8 cellular contexts compared by ENCODE assay signal in genomic region chr9:14692918-14693861, GRCh38. TPM values are rescaled to one million over a fixed set of nuclear protein-coding genes. Genes with fewer than 3 reads are reported as not detected.
DNase-seq lines count a peak whose midpoint lies in the region; ATAC-seq and TF ChIP-seq lines count a peak whose summit lies in the region.

ZDHHC21 (minus strand) TSS chr9:14693432; CDS start chr9:14674340, 19,092 bp downstream.

- H2AFZ ChIP-seq in Karpas-422 (ENCODE audit: low read length) = peak within 1 kb of the TSS; percentile 80
- peak within 1 kb of the TSS; percentile 97 for H2AFZ ChIP-seq in hepatocyte

- H3K27me3 ChIP-seq in Karpas-422 (ENCODE audit: low read length) (no peaks in the 10 kb centered on the region), ascending aorta (no peaks in the 10 kb centered on the region), hepatocyte (no peaks in the 10 kb centered on the region), aorta (ENCODE audit: control insufficient read depth in 1 of 2, insufficient read depth in 2 of 2, low read length in 1 of 2) (no peaks in the 10 kb centered on the region)

- peaks cover 48% of the 10 kb centered on the region for H3K4me1 ChIP-seq in Karpas-422 (ENCODE audit: low read length)
- H3K4me1 ChIP-seq in ascending aorta = peaks cover 0 to 6% of the 10 kb centered on the region in 2 donors
- no peaks in the 10 kb centered on the region for H3K4me1 ChIP-seq in hepatocyte (ENCODE audit: insufficient read depth)
- peaks cover 0 to 4% of the 10 kb centered on the region in 2 donors for H3K4me1 ChIP-seq in aorta (ENCODE audit: control insufficient read depth in 1 of 2, insufficient read depth in 2 of 2, low read length in 2 of 2)

- peak within 1 kb of the TSS; percentile 91 for H3K4me2 ChIP-seq in Karpas-422 (ENCODE audit: low read depth, low read length, poor library complexity, severe bottlenecking)
- H3K4me2 ChIP-seq in hepatocyte = peak within 1 kb of the TSS; percentile 96

- peaks cover 3% of the 10 kb centered on the region; the same call in 1 of the 2 replicates for H4K20me1 ChIP-seq in Karpas-422 (ENCODE audit: insufficient read depth, low read depth, low read length)
- no peaks in the 10 kb centered on the region for H4K20me1 ChIP-seq in hepatocyte (ENCODE audit: insufficient read depth, poor library complexity, severe bottlenecking)

- peak within 1 kb of the TSS; percentile 94 for H3K27ac ChIP-seq in Karpas-422 (ENCODE audit: low read length)
- H3K27ac ChIP-seq in ascending aorta = peak within 1 kb of the TSS; percentile 31 to 35
- H3K27ac ChIP-seq in hepatocyte = peak within 1 kb of the TSS; percentile 77
- no peak within 1 kb of the TSS for H3K27ac ChIP-seq in aorta (ENCODE audit: low read depth in 1 of 2, low read length in 2 of 2)

- peaks cover 18% of the 10 kb centered on the region for H3K36me3 ChIP-seq in Karpas-422 (ENCODE audit: insufficient read depth, low read length)
- peaks cover 2 to 13% of the 10 kb centered on the region in 2 donors for H3K36me3 ChIP-seq in ascending aorta
- H3K36me3 ChIP-seq in hepatocyte (replicated peaks; ENCODE audit: insufficient read depth, low read depth) = no peaks in the 10 kb centered on the region
- no peaks in the 10 kb centered on the region for H3K36me3 ChIP-seq in aorta (ENCODE audit: control insufficient read depth in 1 of 2, insufficient read depth in 2 of 2, low read length in 1 of 2)

- H3K9me2 ChIP-seq in Karpas-422 (replicated peaks; ENCODE audit: insufficient read depth, low read length) (no peaks in the 10 kb centered on the region), hepatocyte (replicated peaks; ENCODE audit: insufficient read depth) (no peaks in the 10 kb centered on the region)

- ATAC-seq in GM21786 (IDR thresholded peaks at IDR 0.05; ENCODE audit: unreplicated experiment) (peak; percentile 74), aorta (ENCODE audit: low FRiP score) (peak; percentile 94)

- H3K79me2 ChIP-seq in Karpas-422 (ENCODE audit: low read length) = peaks cover 49% of the 10 kb centered on the region
- H3K79me2 ChIP-seq in hepatocyte = peaks cover 32% of the 10 kb centered on the region

- peak; percentile 35 for DNase-seq in GF-D8 (lab: John Stamatoyannopoulos, UW)
- DNase-seq in Karpas-422 = peak; percentile 87
- peak; percentile 14 to 67 (median 25) for DNase-seq in T-helper 1 cell
- peak; percentile 9 to 79 for DNase-seq in ascending aorta (ENCODE audit: low spot score in 2 of 2)
- DNase-seq in hepatocyte (ENCODE audit: low spot score) = peak; percentile 77
- no peak for DNase-seq in renal cortical epithelial cell (ENCODE audit: low read depth)
- DNase-seq in aorta = peak; percentile 85 to 92

- H3K9me3 ChIP-seq in Karpas-422 (ENCODE audit: low read length) (no peaks in the 10 kb centered on the region), ascending aorta (no peaks in the 10 kb centered on the region), hepatocyte (ENCODE audit: low read depth) (no peaks in the 10 kb centered on the region), aorta (ENCODE audit: control insufficient read depth, low read length) (no peaks in the 10 kb centered on the region)

- H3K4me3 ChIP-seq in Karpas-422 (ENCODE audit: low read length) (peak within 1 kb of the TSS; percentile 93), ascending aorta (peak within 1 kb of the TSS; percentile 90 to 95), hepatocyte (peak within 1 kb of the TSS; percentile 44), aorta (ENCODE audit: low read length in 2 of 2) (peak within 1 kb of the TSS; percentile 54 to 96)

- WGBS in hepatocyte (ENCODE audit: low lambda C conversion rate, missing lambda C conversion rate) = 2% methylated on average over 46 of the region's 79 CpGs
- 1 to 2% methylated on average over 45 to 79 of the region's 79 CpGs for WGBS in aorta, 2 donors

- H3K9ac ChIP-seq in Karpas-422 (ENCODE audit: low read length) = peak within 1 kb of the TSS; percentile 89

- intact Hi-C loops in ascending aorta (cut with DNase I) = no loop called here
- intact Hi-C loops in aorta (cut with DNase I) = no loop called here

- no peak for TF ChIP-seq CTCF in ascending aorta (IDR thresholded peaks at IDR 0.05)
- no peak for TF ChIP-seq CTCF in hepatocyte (IDR thresholded peaks at IDR 0.05; ENCODE audit: poor library complexity)

RNA-seq across cellular contexts. Expression of gene ZDHHC21, which starts in this region (rescaled TPM):
- 35.6 and 84.6 TPM in 2 replicates for total RNA-seq in Karpas-422 (2014; rRNA removed; shearing (Covaris generic); ENCODE audit: low replicate concordance)
- total RNA-seq in ascending aorta (2.3 TPM), hepatocyte (13.9 and 17.7 TPM in 2 replicates), renal cortical epithelial cell (11.6 and 21.3 TPM in 2 replicates), aorta (10 to 100 TPM; 16.3 to 17.7 TPM)
- polyA plus RNA-seq in hepatocyte (3.7 and 4.7 TPM in 2 replicates), aorta (1 to 10 TPM; 2.3 to 5.1 TPM)

Comparison
In these comparisons a context has a peak if more than half of its experiments do, and no peak if none do; other contexts are left out.
1. H3K27ac ChIP-seq: peak in Karpas-422 (single experiment), ascending aorta (2 of 2) and hepatocyte (single experiment); none in aorta (0 of 2).
2. Peak in every context shown above with its lines, with median percentiles within 50 percentile points of each other: H3K4me3 ChIP-seq.